ENCODE assay signal across 1 cellular context in the genomic region with DNA sequence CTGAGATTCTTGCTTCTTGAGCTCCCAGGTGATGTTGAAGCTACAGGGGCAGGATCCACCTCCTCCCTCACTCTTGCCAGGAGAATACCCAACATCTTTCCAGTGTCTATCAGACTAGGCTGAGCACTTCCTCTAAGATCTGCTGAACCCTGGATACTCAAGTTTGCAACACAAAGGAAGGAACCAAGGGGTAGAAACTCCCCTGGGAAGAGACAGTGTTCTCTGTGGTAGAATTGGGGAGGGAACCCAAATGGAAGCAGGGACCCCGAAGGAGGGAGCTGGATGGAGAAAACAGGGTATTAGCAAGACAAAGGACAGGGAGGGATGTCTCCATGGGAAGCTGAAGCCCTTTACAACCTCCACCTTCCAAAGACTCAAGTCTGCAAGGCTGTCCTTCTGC.
TF ChIP-seq lines count a peak whose summit lies in the region.

No MANE protein-coding gene starts in this region.

TF ChIP-seq in H1, 55 proteins besides CTCF, POLR2A, EP300 and RAD21:
- TF ChIP-seq ATF2 (IDR thresholded peaks at IDR 0.05; ENCODE audit: low read length), result no peak
- peak; percentile 20 to 59; a peak in 1 of 4 replicates for TF ChIP-seq HDAC2 (IDR thresholded peaks at IDR 0.05; ENCODE audit: borderline replicate concordance in 1 of 2, low read depth in 2 of 2, low read length in 2 of 2)
- TF ChIP-seq CHD7 (IDR thresholded peaks at IDR 0.05; ENCODE audit: insufficient replicate concordance, low read length), result no peak
- no peak for TF ChIP-seq TAF7 (optimal IDR thresholded peaks at IDR 0.05; ENCODE audit: borderline replicate concordance, low read depth, low read length)
- no peak for TF ChIP-seq CHD2 (IDR thresholded peaks at IDR 0.05; ENCODE audit: low read length)
- TF ChIP-seq TCF12 (IDR thresholded peaks at IDR 0.05; ENCODE audit: low read depth, low read length), result no peak
- TF ChIP-seq BACH1 (IDR thresholded peaks at IDR 0.05; ENCODE audit: low read length), result no peak
- TF ChIP-seq EGR1 (IDR thresholded peaks at IDR 0.05; ENCODE audit: borderline replicate concordance, low read depth, low read length), result no peak
- TF ChIP-seq GTF2F1 (IDR thresholded peaks at IDR 0.05; ENCODE audit: borderline replicate concordance, low read depth, low read length), result no peak
- no peak for TF ChIP-seq JUN (IDR thresholded peaks at IDR 0.05; ENCODE audit: low read depth, low read length)
- peak; percentile 42; the same call in 1 of the 2 replicates for TF ChIP-seq YY1 (IDR thresholded peaks at IDR 0.05; ENCODE audit: low read depth, low read length)
- peak; percentile 57; the same call in 1 of the 2 replicates for TF ChIP-seq POU5F1 (IDR thresholded peaks at IDR 0.05; ENCODE audit: low read depth, low read length)
- 0 out of 2 replicates have a peak, but pooled peaks have one; percentile 11 for TF ChIP-seq SP1 (IDR thresholded peaks at IDR 0.05; ENCODE audit: low read depth, low read length)
- TF ChIP-seq MAFK (IDR thresholded peaks at IDR 0.05; ENCODE audit: low read depth, low read length), result no peak
- TF ChIP-seq RXRA (IDR thresholded peaks at IDR 0.05; ENCODE audit: insufficient read depth, low read depth, low read length), result 0 out of 2 replicates have a peak, but pooled peaks have one; percentile 11
TF ChIP-seq in H1: peak in this region for 5.
